In the genomic region with DNA sequence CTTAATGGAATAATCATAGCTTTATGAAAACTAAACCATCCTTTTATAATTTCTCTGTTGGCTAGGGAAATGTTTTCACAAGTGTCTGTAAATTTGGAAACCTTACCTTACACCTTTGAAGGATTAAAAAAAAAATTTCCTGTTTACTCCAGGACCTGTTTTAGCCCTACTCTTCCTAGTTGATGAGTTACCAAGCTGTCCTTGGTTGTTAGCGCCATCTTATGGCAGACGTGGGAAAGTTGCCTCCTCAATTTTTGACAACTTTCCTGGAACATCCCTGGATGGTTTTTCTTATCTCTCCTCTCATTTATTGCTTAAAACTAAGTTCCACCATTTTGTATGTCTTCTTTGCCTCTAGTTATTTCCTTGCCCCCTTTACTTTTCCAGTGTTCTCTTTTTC, we compare ENCODE assay signal across 13 cellular contexts. TPM values are rescaled to one million over a fixed set of nuclear protein-coding genes. Genes with fewer than 3 reads are reported as not detected.
DNase-seq lines count a peak whose midpoint lies in the region; ATAC-seq and TF ChIP-seq lines count a peak whose summit lies in the region.
"Had no signal": no experiment of that assay in that cellular context is flagged by ENCODE, and none has a peak within 500 bp of the region (broad histone marks: within the 10 kb centered on the region; RNA-seq: fewer than 3 reads in every experiment).

No MANE protein-coding gene starts in this region.

- CTCF ChIA-PET in SK-N-SH (lab: Yijun Ruan, JAX) = interaction anchor here (0.7 to 1.9 kb wide), 6 partner anchors 10 to 301 kb away, joined by 3 to 4 read pairs (median 4); a partner anchor contains a TSS

- POLR2A ChIA-PET in SK-N-SH (lab: Yijun Ruan, JAX) = no interaction called here

- peak; percentile 54 for TF ChIP-seq CTCF in SK-N-SH (IDR thresholded peaks at IDR 0.05)
- TF ChIP-seq CTCF in MM.1S (IDR thresholded peaks at IDR 0.05; ENCODE audit: low read length) = peak; percentile 47
- TF ChIP-seq CTCF in colonic mucosa (IDR thresholded peaks at IDR 0.05) = peak; percentile 22
- TF ChIP-seq CTCF in parathyroid adenoma (IDR thresholded peaks at IDR 0.05) = peak; percentile 14

- no peak overlapping the region for H3K27ac ChIP-seq in SK-N-SH (ENCODE audit: low read depth in 2 of 2, low read length in 1 of 2)
- H3K27ac ChIP-seq in MM.1S (ENCODE audit: low read length) = no peak overlapping the region
- no peak overlapping the region for H3K27ac ChIP-seq in colonic mucosa
- H3K27ac ChIP-seq in parathyroid adenoma = no peak overlapping the region
- H3K27ac ChIP-seq: SJCRH30, thoracic aorta had no signal

- H3K36me3 ChIP-seq in SK-N-SH (replicated peaks in 1 of 2; ENCODE audit: control insufficient read depth in 1 of 2, insufficient read depth in 2 of 2, low read length in 1 of 2) (no peaks in the 10 kb centered on the region), MM.1S (replicated peaks; ENCODE audit: insufficient read depth, low read length) (no peaks in the 10 kb centered on the region), colonic mucosa (no peaks in the 10 kb centered on the region), parathyroid adenoma (ENCODE audit: control insufficient read depth, insufficient read depth, low read length) (no peaks in the 10 kb centered on the region)
- H3K36me3 ChIP-seq: thoracic aorta had no signal

- DNase-seq in SK-N-SH (no peak), MM.1S (no peak), colonic mucosa (no peak), NCI-H1092 treated with DMSO at 0.1 percent for 48 hours (lab: John Stamatoyannopoulos, UW) (no peak), NCI-H1092 (lab: John Stamatoyannopoulos, UW) (no peak)
- DNase-seq: activated T-cell treated with anti-CD3 and anti-CD28 coated beads, Interleukin-2, amount 50 U/mL, for 4 hours; midbrain; NCI-H1048 had no signal

- H3K9me3 ChIP-seq in SK-N-SH = no peaks in the 10 kb centered on the region
- H3K9me3 ChIP-seq in MM.1S (replicated peaks; ENCODE audit: insufficient read depth, low read length) = no peaks in the 10 kb centered on the region
- no peaks in the 10 kb centered on the region for H3K9me3 ChIP-seq in colonic mucosa
- H3K9me3 ChIP-seq in parathyroid adenoma (ENCODE audit: control insufficient read depth, low read length) = no peaks in the 10 kb centered on the region
- H3K9me3 ChIP-seq: thoracic aorta had no signal

- H3K9ac ChIP-seq in SK-N-SH = no peak overlapping the region
- H3K9ac ChIP-seq in MM.1S (ENCODE audit: low read length) = no peak overlapping the region
- H3K9ac ChIP-seq in colonic mucosa (ENCODE audit: low read depth in 2 of 2, low read length in 2 of 2) = no peak overlapping the region
- no peak overlapping the region for H3K9ac ChIP-seq in parathyroid adenoma

- H4K20me1 ChIP-seq in SK-N-SH (ENCODE audit: insufficient read depth) = peaks cover 66% of the 10 kb centered on the region
- H4K20me1 ChIP-seq in MM.1S (ENCODE audit: insufficient read depth, low read length) = no peaks in the 10 kb centered on the region

- H3K4me1 ChIP-seq in SK-N-SH (ENCODE audit: control insufficient read depth in 1 of 2, insufficient read depth in 2 of 2, low read depth in 1 of 2, low read length in 1 of 2) (peaks cover 6 to 8% of the 10 kb centered on the region in 2 experiments; a peak in 3 of 4 replicates), MM.1S (ENCODE audit: low read length) (no peaks in the 10 kb centered on the region), colonic mucosa (no peaks in the 10 kb centered on the region), parathyroid adenoma (peaks cover 18% of the 10 kb centered on the region)
- H3K4me1 ChIP-seq: SJCRH30 had no signal

- no peaks in the 10 kb centered on the region for H3K27me3 ChIP-seq in SK-N-SH (ENCODE audit: insufficient read depth)
- no peaks in the 10 kb centered on the region for H3K27me3 ChIP-seq in MM.1S (replicated peaks; ENCODE audit: insufficient read depth, low read length)
- H3K27me3 ChIP-seq in colonic mucosa = no peaks in the 10 kb centered on the region
- H3K27me3 ChIP-seq in parathyroid adenoma (ENCODE audit: control insufficient read depth, insufficient read depth, low read length) = no peaks in the 10 kb centered on the region
- H3K27me3 ChIP-seq: SJCRH30 had no signal

- no peak for TF ChIP-seq EP300 in SK-N-SH (IDR thresholded peaks at IDR 0.05; ENCODE audit: borderline replicate concordance in 1 of 2, low read depth in 1 of 2, low read length in 1 of 2)

- H3K79me2 ChIP-seq in SK-N-SH (ENCODE audit: insufficient read depth) (peaks cover 83% of the 10 kb centered on the region), MM.1S (ENCODE audit: low read length) (peaks cover 43% of the 10 kb centered on the region), parathyroid adenoma (peaks cover 46% of the 10 kb centered on the region)

- H3K4me2 ChIP-seq in SK-N-SH (no peak overlapping the region), MM.1S (ENCODE audit: low read depth, low read length) (no peak overlapping the region), parathyroid adenoma (ENCODE audit: low read length) (no peak overlapping the region)

- intact Hi-C loops in colonic mucosa (cut with DNase I) = no loop called here

- H3F3A ChIP-seq in SK-N-SH (replicated peaks; ENCODE audit: insufficient read depth) (no peaks in the 10 kb centered on the region), MM.1S (ENCODE audit: insufficient read depth, low read length) (no peaks in the 10 kb centered on the region)

- TF ChIP-seq RAD21 in SK-N-SH (IDR thresholded peaks at IDR 0.05; ENCODE audit: low read length) = peak; percentile 29; the same call in 1 of the 2 replicates

- H2AFZ ChIP-seq in SK-N-SH (ENCODE audit: low read depth) (no peak overlapping the region), MM.1S (ENCODE audit: low read length) (no peak overlapping the region), parathyroid adenoma (no peak overlapping the region)

- ATAC-seq in SK-N-SH treated with all-trans-retinoic acid at 6 μM for 48 hours (no peak), GM19463 (IDR thresholded peaks at IDR 0.05; ENCODE audit: unreplicated experiment) (no peak)
- ATAC-seq: activated T-cell treated with anti-CD3 and anti-CD28 coated beads, Interleukin-2, amount 50 U/mL, for 4 hours had no signal

- H3K4me3 ChIP-seq in SK-N-SH (ENCODE audit: low read depth in 2 of 2, low read length in 1 of 2) (no peak overlapping the region), MM.1S (ENCODE audit: low read length) (no peak overlapping the region), colonic mucosa (no peak overlapping the region), parathyroid adenoma (ENCODE audit: low read depth, low read length) (no peak overlapping the region)
- H3K4me3 ChIP-seq: SJCRH30, thoracic aorta had no signal

- no peaks in the 10 kb centered on the region for H3K9me2 ChIP-seq in SK-N-SH
- no peaks in the 10 kb centered on the region for H3K9me2 ChIP-seq in MM.1S (replicated peaks; ENCODE audit: insufficient read depth, low read length)

- 98% methylated on average over 2 of the region's 2 CpGs for WGBS in SK-N-SH (ENCODE audit: low lambda C conversion rate)

TF ChIP-seq in SK-N-SH, 30 proteins besides CTCF, POLR2A, EP300 and RAD21:
- no peak for TF ChIP-seq FOSL2 (IDR thresholded peaks at IDR 0.05; ENCODE audit: borderline replicate concordance, low read depth)

TF ChIP-seq in SK-N-SH treated with all-trans-retinoic acid at 6 μM for 48 hours, 23 proteins besides CTCF, POLR2A, EP300 and RAD21 (continues in another document):
- TF ChIP-seq ESRRG (CRISPR knock-in tag; IDR thresholded peaks at IDR 0.05) (no peak), CSDC2 (CRISPR knock-in tag; IDR thresholded peaks at IDR 0.05) (no peak), ZNF8 (CRISPR knock-in tag; IDR thresholded peaks at IDR 0.05) (no peak), GLIS3 (CRISPR knock-in tag; IDR thresholded peaks at IDR 0.05) (no peak), PPARA (CRISPR knock-in tag; IDR thresholded peaks at IDR 0.05; ENCODE audit: borderline replicate concordance) (no peak), ZNF565 (CRISPR knock-in tag; conservative IDR thresholded peaks at IDR 0.05; ENCODE audit: low read depth) (no peak), OSR1 (CRISPR knock-in tag; IDR thresholded peaks at IDR 0.05) (no peak), RARB (CRISPR knock-in tag; IDR thresholded peaks at IDR 0.05) (no peak), TOX (CRISPR knock-in tag; IDR thresholded peaks at IDR 0.05; ENCODE audit: borderline replicate concordance) (no peak), ARNTL (CRISPR knock-in tag; IDR thresholded peaks at IDR 0.05; ENCODE audit: borderline replicate concordance, low read depth) (no peak), ISL1 (CRISPR knock-in tag; IDR thresholded peaks at IDR 0.05) (no peak), ZC3H10 (CRISPR knock-in tag; IDR thresholded peaks at IDR 0.05) (no peak), ZFP30 (CRISPR knock-in tag; IDR thresholded peaks at IDR 0.05) (no peak)
- TF ChIP-seq, protein P1, sequence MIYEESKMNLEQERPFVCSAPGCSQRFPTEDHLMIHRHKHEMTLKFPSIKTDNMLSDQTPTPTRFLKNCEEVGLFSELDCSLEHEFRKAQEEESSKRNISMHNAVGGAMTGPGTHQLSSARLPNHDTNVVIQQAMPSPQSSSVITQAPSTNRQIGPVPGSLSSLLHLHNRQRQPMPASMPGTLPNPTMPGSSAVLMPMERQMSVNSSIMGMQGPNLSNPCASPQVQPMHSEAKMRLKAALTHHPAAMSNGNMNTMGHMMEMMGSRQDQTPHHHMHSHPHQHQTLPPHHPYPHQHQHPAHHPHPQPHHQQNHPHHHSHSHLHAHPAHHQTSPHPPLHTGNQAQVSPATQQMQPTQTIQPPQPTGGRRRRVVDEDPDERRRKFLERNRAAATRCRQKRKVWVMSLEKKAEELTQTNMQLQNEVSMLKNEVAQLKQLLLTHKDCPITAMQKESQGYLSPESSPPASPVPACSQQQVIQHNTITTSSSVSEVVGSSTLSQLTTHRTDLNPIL (CRISPR knock-in tag; IDR thresholded peaks at IDR 0.05; ENCODE audit: low read depth) = no peak
- TF ChIP-seq, protein P2, sequence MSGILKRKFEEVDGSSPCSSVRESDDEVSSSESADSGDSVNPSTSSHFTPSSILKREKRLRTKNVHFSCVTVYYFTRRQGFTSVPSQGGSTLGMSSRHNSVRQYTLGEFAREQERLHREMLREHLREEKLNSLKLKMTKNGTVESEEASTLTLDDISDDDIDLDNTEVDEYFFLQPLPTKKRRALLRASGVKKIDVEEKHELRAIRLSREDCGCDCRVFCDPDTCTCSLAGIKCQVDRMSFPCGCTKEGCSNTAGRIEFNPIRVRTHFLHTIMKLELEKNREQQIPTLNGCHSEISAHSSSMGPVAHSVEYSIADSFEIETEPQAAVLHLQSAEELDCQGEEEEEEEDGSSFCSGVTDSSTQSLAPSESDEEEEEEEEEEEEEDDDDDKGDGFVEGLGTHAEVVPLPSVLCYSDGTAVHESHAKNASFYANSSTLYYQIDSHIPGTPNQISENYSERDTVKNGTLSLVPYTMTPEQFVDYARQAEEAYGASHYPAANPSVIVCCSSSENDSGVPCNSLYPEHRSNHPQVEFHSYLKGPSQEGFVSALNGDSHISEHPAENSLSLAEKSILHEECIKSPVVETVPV (CRISPR knock-in tag; IDR thresholded peaks at IDR 0.05) = no peak

RNA-seq across cellular contexts. Expression of a gene that starts 25.7 kb away (rescaled TPM):
- 7.4 and 9.8 TPM in 2 replicates for polyA plus RNA-seq in SK-N-SH (2012; rRNA removed)
- polyA plus RNA-seq in SK-N-SH (2012; cell fraction: cytosol; rRNA removed) = 5.8 and 6.4 TPM in 2 replicates
- polyA plus RNA-seq in SK-N-SH (2012; cell fraction: nucleus; rRNA removed) = 13.4 and 24.6 TPM in 2 replicates
- total RNA-seq in colonic mucosa = 10 to 100 TPM; 16.4 to 24.5 TPM
